Comparison of ENCODE assay signal across 17 cellular contexts in genomic region chr7:21914671-21915070, GRCh38. TPM values are rescaled to one million over a fixed set of nuclear protein-coding genes. Genes with fewer than 3 reads are reported as not detected.
DNase-seq lines count a peak whose midpoint lies in the region; ATAC-seq and TF ChIP-seq lines count a peak whose summit lies in the region.
"Had no signal": no experiment of that assay in that cellular context is flagged by ENCODE, and none has a peak within 500 bp of the region (broad histone marks: within the 10 kb centered on the region; RNA-seq: fewer than 3 reads in every experiment).

No MANE protein-coding gene starts in this region.

- peak overlapping the region; percentile 99 for H3K27ac ChIP-seq in Karpas-422 (ENCODE audit: low read length)
- no peak overlapping the region for H3K27ac ChIP-seq in brain microvascular endothelial cell
- H3K27ac ChIP-seq: KMS-11 had no signal

- H2AFZ ChIP-seq in Karpas-422 (ENCODE audit: low read length): no peak overlapping the region

- in situ Hi-C loops in brain microvascular endothelial cell (cut with HindIII; ENCODE audit: low pct_ligation_motif_present, low sequenced_read_pairs): no loop called here

- peak overlapping the region; percentile 81 for H3K4me2 ChIP-seq in Karpas-422 (ENCODE audit: low read depth, low read length, poor library complexity, severe bottlenecking)
- H3K4me2 ChIP-seq: KMS-11 had no signal

- TF ChIP-seq CTCF in WTC11 (IDR thresholded peaks at IDR 0.05) (no peak), brain microvascular endothelial cell (IDR thresholded peaks at IDR 0.05; ENCODE audit: low read depth, low read length, missing control alignments) (no peak)

- H3K36me3 ChIP-seq in Karpas-422 (ENCODE audit: insufficient read depth, low read length) (peaks cover 36% of the 10 kb centered on the region), brain microvascular endothelial cell (replicated peaks) (peaks cover 6% of the 10 kb centered on the region)

- H3K9me3 Mint-ChIP-seq in WTC11: no peaks in the 10 kb centered on the region
- H3K9me3 Mint-ChIP-seq: CD4-positive, alpha-beta T cell had no signal

- H3K4me1 ChIP-seq in Karpas-422 (ENCODE audit: low read length): peaks cover 94% of the 10 kb centered on the region

- H3K4me3 Mint-ChIP-seq in WTC11: no peak overlapping the region
- H3K4me3 Mint-ChIP-seq: CD4-positive, alpha-beta T cell had no signal

- H3K9ac ChIP-seq in Karpas-422 (ENCODE audit: low read length): peak overlapping the region; percentile 80
- H3K9ac ChIP-seq: KMS-11 had no signal

- no peak for ATAC-seq in WTC11

- peaks cover 13% of the 10 kb centered on the region for H3K4me1 Mint-ChIP-seq in WTC11

- H3K27ac Mint-ChIP-seq in WTC11: peak overlapping the region; percentile 37; the same call in 1 of the 2 replicates
- H3K27ac Mint-ChIP-seq: CD4-positive, alpha-beta T cell had no signal

- H3K27me3 ChIP-seq in Karpas-422 (ENCODE audit: low read length) (no peaks in the 10 kb centered on the region), brain microvascular endothelial cell (replicated peaks) (no peaks in the 10 kb centered on the region)

- H3K79me2 ChIP-seq in Karpas-422 (ENCODE audit: low read length): peaks cover 78% of the 10 kb centered on the region

- no peaks in the 10 kb centered on the region for H3K9me3 ChIP-seq in Karpas-422 (ENCODE audit: low read length)

- POLR2A ChIA-PET in WTC11 (lab: Charles Lee): no interaction called here

- peak overlapping the region; percentile 58 for H3K4me3 ChIP-seq in Karpas-422 (ENCODE audit: low read length)
- no peak overlapping the region for H3K4me3 ChIP-seq in brain microvascular endothelial cell (ENCODE audit: low read depth, low read length)

- peak; percentile 42 for DNase-seq in D341Med (ENCODE audit: low spot score)
- DNase-seq in Karpas-422: peak; percentile 95
- DNase-seq in WTC11 (ENCODE audit: low spot score): no peak
- DNase-seq in myocyte (ENCODE audit: low read depth): peak; percentile 16
- no peak for DNase-seq in NK-92 (lab: John Stamatoyannopoulos, UW; ENCODE audit: unreplicated experiment)
- DNase-seq in NCI-H1105 (lab: John Stamatoyannopoulos, UW): no peak
- no peak for DNase-seq in brain microvascular endothelial cell
- DNase-seq: ACHN; CD4-positive, alpha-beta T cell; DMS53; H7; MM.1S; NCI-H1092 treated with DMSO at 0.1 percent for 48 hours; NCI-H1694; NCI-H2107; NCI-H82 had no signal

- no peaks in the 10 kb centered on the region for H3K27me3 Mint-ChIP-seq in WTC11 (ENCODE audit: low read depth)
- H3K27me3 Mint-ChIP-seq: CD4-positive, alpha-beta T cell had no signal

- H4K20me1 ChIP-seq in Karpas-422 (ENCODE audit: insufficient read depth, low read depth, low read length): no peaks in the 10 kb centered on the region

- peaks cover 61% of the 10 kb centered on the region for H3K36me3 Mint-ChIP-seq in WTC11

- CTCF ChIA-PET in WTC11 (lab: Charles Lee): no interaction called here

- no peaks in the 10 kb centered on the region for H3K9me2 ChIP-seq in Karpas-422 (replicated peaks; ENCODE audit: insufficient read depth, low read length)

TF ChIP-seq in WTC11, 78 proteins besides CTCF, POLR2A, EP300 and RAD21:
- TF ChIP-seq, protein P1, sequence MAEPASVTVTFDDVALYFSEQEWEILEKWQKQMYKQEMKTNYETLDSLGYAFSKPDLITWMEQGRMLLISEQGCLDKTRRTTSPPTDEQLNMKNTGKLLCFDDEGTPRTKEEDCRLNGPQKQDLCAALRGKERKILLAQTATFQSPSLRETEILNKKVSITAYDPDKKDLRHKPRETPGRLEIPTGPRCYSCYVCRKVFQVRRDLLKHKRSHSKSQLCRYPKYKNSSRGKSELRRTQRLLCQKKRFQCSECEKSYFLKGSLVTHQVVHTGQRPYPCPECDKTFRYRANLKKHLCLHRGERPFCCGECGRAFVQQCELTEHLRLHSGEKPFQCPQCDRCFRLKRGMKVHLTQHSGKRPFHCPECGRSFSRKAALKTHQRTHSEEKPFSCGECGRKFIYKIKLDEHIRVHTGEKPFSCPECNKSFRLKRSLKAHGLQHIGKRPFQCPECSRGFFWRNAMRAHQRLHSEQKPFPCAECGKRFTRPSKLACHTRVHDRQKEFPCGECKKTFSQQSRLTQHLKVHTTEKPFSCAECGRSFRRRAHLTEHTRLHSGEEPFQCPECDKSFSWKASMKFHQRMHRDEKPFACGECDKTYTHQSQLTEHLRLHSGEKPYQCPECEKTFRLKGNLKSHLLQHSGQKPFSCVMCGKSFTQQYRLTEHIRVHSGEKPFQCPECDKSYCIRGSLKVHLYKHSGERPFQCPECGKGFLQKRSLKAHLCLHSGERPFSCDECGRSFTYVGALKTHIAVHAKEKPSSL (CRISPR knock-in tag; conservative IDR thresholded peaks at IDR 0.05): no peak
- TF ChIP-seq PRDM15 (CRISPR knock-in tag; IDR thresholded peaks at IDR 0.05) (no peak), FOXK1 (CRISPR knock-in tag; IDR thresholded peaks at IDR 0.05) (no peak), PRRX2 (CRISPR knock-in tag; IDR thresholded peaks at IDR 0.05) (no peak), MYBL2 (CRISPR knock-in tag; IDR thresholded peaks at IDR 0.05) (no peak), ZBTB21 (CRISPR knock-in tag; IDR thresholded peaks at IDR 0.05; ENCODE audit: borderline replicate concordance) (no peak), TCF7 (CRISPR knock-in tag; IDR thresholded peaks at IDR 0.05; ENCODE audit: low read depth) (no peak), ZNF416 (CRISPR knock-in tag; IDR thresholded peaks at IDR 0.05) (no peak), NR3C1 (CRISPR knock-in tag; conservative IDR thresholded peaks at IDR 0.05; ENCODE audit: low read depth) (no peak)

RNA-seq across cellular contexts. Expression of gene CDCA7L, which starts 31.0 kb away (rescaled TPM):
- total RNA-seq in Karpas-422 (2014; rRNA removed; shearing (Covaris generic); ENCODE audit: low replicate concordance): 278 and 314 TPM in 2 replicates
- 132 to 161 TPM (median 135 TPM) in 3 replicates for total RNA-seq in WTC11 (2021)
- total RNA-seq in myocyte: 20.9 and 26.6 TPM in 2 replicates
- polyA plus RNA-seq in myocyte (2012): 12.2 TPM

Comparison
In these comparisons a context has a peak if more than half of its experiments do, and no peak if none do; other contexts are left out.
1. DNase-seq: peak in D341Med (single experiment), Karpas-422 (single experiment) and myocyte (single experiment); none in WTC11 (single experiment), NK-92 (single experiment), NCI-H1105 (single experiment) and brain microvascular endothelial cell (single experiment).